ENCODE assay signal across 9 cellular contexts in genomic region chr22:44496844-44497217, GRCh38. TPM values are rescaled to one million over a fixed set of nuclear protein-coding genes. Genes with fewer than 3 reads are reported as not detected.
DNase-seq lines count a peak whose midpoint lies in the region; ATAC-seq and TF ChIP-seq lines count a peak whose summit lies in the region.
"Had no signal": no experiment of that assay in that cellular context is flagged by ENCODE, and none has a peak within 500 bp of the region (broad histone marks: within the 10 kb centered on the region; RNA-seq: fewer than 3 reads in every experiment).

No MANE protein-coding gene starts in this region.

- no peak overlapping the region for H4K91ac ChIP-seq in mesenchymal stem cell (ENCODE audit: low read length)

- H3K27me3 ChIP-seq in BLaER1 (no peaks in the 10 kb centered on the region), neural cell (ENCODE audit: insufficient read depth, low read depth, low read length) (no peaks in the 10 kb centered on the region), mesenchymal stem cell (ENCODE audit: control insufficient read depth in 1 of 2, insufficient read depth in 1 of 2, low read length in 2 of 2) (no peaks in the 10 kb centered on the region)
- H3K27me3 ChIP-seq: thyroid gland had no signal

- H3K4me1 Mint-ChIP-seq in chondrocyte (ENCODE audit: low read depth): peaks cover 32% of the 10 kb centered on the region

- H3K36me3 ChIP-seq in BLaER1 (peaks cover 39% of the 10 kb centered on the region), neural cell (ENCODE audit: insufficient read depth, low read length) (peaks cover 21% of the 10 kb centered on the region), mesenchymal stem cell (ENCODE audit: control insufficient read depth in 1 of 2, insufficient read depth in 2 of 2, low read depth in 1 of 2, low read length in 2 of 2) (peaks cover 29 to 39% of the 10 kb centered on the region in 2 experiments)
- H3K36me3 ChIP-seq: thyroid gland had no signal

- H2AFZ ChIP-seq in neural cell (ENCODE audit: low read depth, low read length) (no peak overlapping the region), mesenchymal stem cell (ENCODE audit: low read depth, low read length) (no peak overlapping the region)

- H3K4ac ChIP-seq in mesenchymal stem cell (ENCODE audit: low read depth in 1 of 2, low read length in 2 of 2): no peak overlapping the region

- H3K36me3 Mint-ChIP-seq in chondrocyte (ENCODE audit: low read depth): peaks cover 11% of the 10 kb centered on the region

- peaks cover 49% of the 10 kb centered on the region for H3K79me1 ChIP-seq in mesenchymal stem cell (replicated peaks; ENCODE audit: low read length, poor library complexity, severe bottlenecking)

- H2AK5ac ChIP-seq in mesenchymal stem cell (ENCODE audit: low read length, severe bottlenecking): no peak overlapping the region

- H4K8ac ChIP-seq in mesenchymal stem cell (ENCODE audit: low read length): no peak overlapping the region

- H2BK120ac ChIP-seq in mesenchymal stem cell (ENCODE audit: low read depth, low read length): no peak overlapping the region

- H3K9me3 ChIP-seq in BLaER1 (peaks cover 27% of the 10 kb centered on the region), neural cell (ENCODE audit: low read length) (peaks cover 9% of the 10 kb centered on the region), mesenchymal stem cell (ENCODE audit: control insufficient read depth, low read length) (no peaks in the 10 kb centered on the region)
- H3K9me3 ChIP-seq: thyroid gland had no signal

- H3K27ac ChIP-seq in BLaER1 (no peak overlapping the region), neural cell (ENCODE audit: low read length) (peak overlapping the region; percentile 72), mesenchymal stem cell (ENCODE audit: low read length, poor library complexity, severe bottlenecking) (no peak overlapping the region)

- no peak overlapping the region for H2BK12ac ChIP-seq in mesenchymal stem cell (ENCODE audit: low read length in 2 of 2)

- TF ChIP-seq CTCF in chondrocyte (IDR thresholded peaks at IDR 0.05) (no peak), neural cell (IDR thresholded peaks at IDR 0.05; ENCODE audit: poor library complexity, severe bottlenecking) (no peak)

- H3F3A ChIP-seq in neural cell (ENCODE audit: insufficient read depth, low read length, poor library complexity, severe bottlenecking): no peaks in the 10 kb centered on the region

- no peak overlapping the region for H2BK5ac ChIP-seq in mesenchymal stem cell (ENCODE audit: low read depth, low read length, poor library complexity, severe bottlenecking)

- H2BK15ac ChIP-seq in mesenchymal stem cell (ENCODE audit: low read depth, poor library complexity, severe bottlenecking): no peak overlapping the region

- peaks cover 29% of the 10 kb centered on the region for H3K79me2 ChIP-seq in neural cell (replicated peaks; ENCODE audit: insufficient read depth, low read length)

- DNase-seq in chondrocyte (ENCODE audit: low spot score): no peak
- DNase-seq in mesenchymal stem cell: no peak
- DNase-seq in NCI-H748 (lab: John Stamatoyannopoulos, UW; ENCODE audit: unreplicated experiment): no peak

- no peak overlapping the region for H3K18ac ChIP-seq in mesenchymal stem cell (ENCODE audit: low read depth in 1 of 2, low read length in 2 of 2)

- no peak overlapping the region for H3K23ac ChIP-seq in mesenchymal stem cell (ENCODE audit: low read length in 2 of 2)

- H3K27me3 Mint-ChIP-seq in chondrocyte (ENCODE audit: low read depth): no peaks in the 10 kb centered on the region

- peak overlapping the region in 1 of 2 experiments; percentile 9 for H3K14ac ChIP-seq in mesenchymal stem cell (ENCODE audit: low read length in 2 of 2)

- H3K4me2 ChIP-seq in BLaER1: peak overlapping the region; percentile 94
- peak overlapping the region; percentile 91 for H3K4me2 ChIP-seq in neural cell (ENCODE audit: low read length)
- H3K4me2 ChIP-seq in mesenchymal stem cell (ENCODE audit: low read length, poor library complexity, severe bottlenecking): no peak overlapping the region

- no peaks in the 10 kb centered on the region for H3K9me2 ChIP-seq in neural cell (ENCODE audit: insufficient read depth, low read length)

- H3K4me3 Mint-ChIP-seq in chondrocyte (ENCODE audit: unreplicated experiment): peak overlapping the region; percentile 75

- no peak overlapping the region; the same call in 1 of the 2 replicates for H3K9ac ChIP-seq in BLaER1
- H3K9ac ChIP-seq in neural cell (ENCODE audit: low read length): no peak overlapping the region
- H3K9ac ChIP-seq in mesenchymal stem cell (ENCODE audit: low read length): no peak overlapping the region

- 97% methylated on average over 22 of the region's 22 CpGs for WGBS in mesenchymal stem cell

- TF ChIP-seq RAD21 in Ishikawa (IDR thresholded peaks at IDR 0.05; ENCODE audit: low read depth): no peak
- no peak for TF ChIP-seq RAD21 in neural cell (conservative IDR thresholded peaks at IDR 0.05)

- peaks cover 6% of the 10 kb centered on the region for H3K9me3 Mint-ChIP-seq in chondrocyte (ENCODE audit: low read depth)

- peak overlapping the region; percentile 94 for H3K4me3 ChIP-seq in BLaER1
- peak overlapping the region; percentile 90 for H3K4me3 ChIP-seq in neural cell (ENCODE audit: low read length)
- peak overlapping the region in 1 of 2 experiments; percentile 88 for H3K4me3 ChIP-seq in mesenchymal stem cell (ENCODE audit: insufficient read depth in 1 of 2, low read depth in 1 of 2, low read length in 2 of 2)

- H3K27ac Mint-ChIP-seq in chondrocyte (ENCODE audit: unreplicated experiment): peak overlapping the region; percentile 49

- ATAC-seq in GM21526 (IDR thresholded peaks at IDR 0.05; ENCODE audit: low FRiP score, unreplicated experiment): no peak
- no peak for ATAC-seq in HG03565 (IDR thresholded peaks at IDR 0.05; ENCODE audit: unreplicated experiment)

- TF ChIP-seq EP300 in Ishikawa (IDR thresholded peaks at IDR 0.05; ENCODE audit: borderline replicate concordance) (no peak), neural cell (conservative IDR thresholded peaks at IDR 0.05; ENCODE audit: poor library complexity, severe bottlenecking) (no peak)

- peaks cover 43% of the 10 kb centered on the region for H4K20me1 ChIP-seq in BLaER1
- no peaks in the 10 kb centered on the region for H4K20me1 ChIP-seq in neural cell (ENCODE audit: insufficient read depth)

- peaks cover 42% of the 10 kb centered on the region for H3K4me1 ChIP-seq in BLaER1
- H3K4me1 ChIP-seq in mesenchymal stem cell (ENCODE audit: control insufficient read depth, insufficient read depth, low read depth, low read length): peaks cover 24% of the 10 kb centered on the region

TF ChIP-seq in Ishikawa, 13 proteins besides CTCF, POLR2A, EP300 and RAD21:
- TF ChIP-seq CEBPB (IDR thresholded peaks at IDR 0.05) (peak; percentile 28; the same call in 1 of the 2 replicates), CREB1 (IDR thresholded peaks at IDR 0.05; ENCODE audit: low read depth) (no peak)

TF ChIP-seq in neural cell, 6 proteins besides CTCF, POLR2A, EP300 and RAD21:
- no peak for TF ChIP-seq EZH2 (IDR thresholded peaks at IDR 0.05; ENCODE audit: borderline replicate concordance, insufficient read depth, low read length, poor library complexity, severe bottlenecking)
- TF ChIP-seq POLR2AphosphoS5 (IDR thresholded peaks at IDR 0.05): no peak
- TF ChIP-seq REST (IDR thresholded peaks at IDR 0.05; ENCODE audit: borderline replicate concordance): no peak
- TF ChIP-seq TAF1 (IDR thresholded peaks at IDR 0.05; ENCODE audit: low read depth): no peak
- no peak for TF ChIP-seq SMC3 (conservative IDR thresholded peaks at IDR 0.05; ENCODE audit: poor library complexity)
- TF ChIP-seq MXI1 (conservative IDR thresholded peaks at IDR 0.05; ENCODE audit: poor library complexity, severe bottlenecking): no peak

RNA-seq across cellular contexts. Expression of gene RTL6, which starts 1.2 kb away (rescaled TPM):
- total RNA-seq in chondrocyte: 31.1 to 37.3 TPM (median 32.0 TPM) in 3 replicates
- polyA plus RNA-seq in neural cell: 35.8 and 36.8 TPM in 2 replicates
- 70.3 and 71.8 TPM in 2 replicates for polyA minus RNA-seq in neural cell
- polyA plus RNA-seq in mesenchymal stem cell (2013, experiment 1 of 2): 10.6 TPM
- polyA plus RNA-seq in mesenchymal stem cell (2013, experiment 2 of 2): 10.7 TPM
